In the genomic region with DNA sequence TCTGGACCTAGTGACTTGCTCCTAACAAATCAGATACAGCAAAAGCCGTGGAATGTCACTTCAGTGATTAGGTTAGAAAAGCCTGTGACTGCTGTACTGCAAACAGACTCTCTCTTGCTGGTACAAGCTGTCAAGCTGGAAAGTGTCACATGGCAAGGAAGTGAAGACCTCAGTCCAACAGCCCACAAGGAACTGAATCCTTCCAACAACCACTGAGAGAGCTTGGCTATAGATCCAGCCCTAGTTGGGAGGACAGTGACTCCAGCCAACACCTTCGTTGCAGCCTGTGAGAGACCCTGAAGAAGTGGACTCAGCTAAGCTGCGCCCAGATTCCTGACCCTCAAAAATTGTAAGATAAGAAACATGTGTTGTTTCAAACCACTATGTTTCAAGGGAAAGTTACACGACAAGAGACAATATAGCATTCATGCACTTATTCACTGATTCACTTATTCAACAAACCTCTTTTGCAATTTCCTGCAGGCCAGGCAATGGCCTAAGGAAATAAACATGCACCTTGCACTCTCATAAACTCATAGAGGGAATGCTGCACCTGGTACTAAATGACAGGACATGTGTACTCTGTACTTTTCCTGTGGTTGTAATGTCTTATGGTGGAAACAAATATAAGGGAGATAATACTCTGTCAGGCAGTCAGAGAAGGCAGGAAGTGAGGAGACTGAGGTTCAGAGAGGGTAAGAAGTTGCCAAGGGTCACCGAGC, we compare ENCODE assay signal across 30 cellular contexts.
"Had no signal": no experiment of that assay in that cellular context is flagged by ENCODE, and none has a peak within 500 bp of the region (broad histone marks: within the 10 kb centered on the region; RNA-seq: fewer than 3 reads in every experiment).

No MANE protein-coding gene starts in this region.

- H3K4me1 Mint-ChIP-seq: activated CD4-positive, alpha-beta T cell treated with anti-CD3 and anti-CD28 coated beads for 36 hours; activated CD8-positive, alpha-beta memory T cell treated with anti-CD3 and anti-CD28 coated beads, Interleukin-2, amount 10 ng/mL, durations not matched to agents 7 days and 5 days; nephron progenitor cell; stimulated activated naive B cell treated with anti-CD40 and anti-IgM and Interleukin-4, amounts not matched to agents 10 μg/mL and 1 μg/mL and 100 μg/mL, for 72 hours had no signal

- H3K27ac ChIP-seq: coronary artery, heart left ventricle, left lung, lower lobe of right lung, neutrophil, skin epidermis, suprapubic skin, tibial artery had no signal

- H3K27me3 ChIP-seq: heart left ventricle, left lung, neutrophil, suprapubic skin, tibial artery had no signal

- H3K4me1 ChIP-seq: left lung, lower lobe of right lung, suprapubic skin had no signal

- H3K9me3 ChIP-seq: heart left ventricle, left lung, lower lobe of right lung, neutrophil, suprapubic skin, tibial artery had no signal

- H3K36me3 ChIP-seq: heart left ventricle, left lung, lower lobe of right lung, neutrophil, suprapubic skin, tibial artery had no signal

- H3K36me3 Mint-ChIP-seq: activated CD8-positive, alpha-beta memory T cell treated with anti-CD3 and anti-CD28 coated beads, Interleukin-2, amount 10 ng/mL, durations not matched to agents 7 days and 5 days; activated naive CD4-positive, alpha-beta T cell treated with anti-CD3 and anti-CD28 coated beads, Interleukin-2, amount 50 U/mL, for 72 hours had no signal

- H3K9me3 Mint-ChIP-seq: nephron progenitor cell; T-helper 2 cell treated with Interferon-gamma antibody and Interleukin-4, amounts not matched to agents 5 μg/mL and 100 μg/mL, for 36 hours had no signal

- H3K27ac Mint-ChIP-seq: activated CD4-positive, alpha-beta T cell treated with anti-CD3 and anti-CD28 coated beads for 36 hours; activated CD8-positive, alpha-beta memory T cell treated with anti-CD3 and anti-CD28 coated beads, Interleukin-2, amount 10 ng/mL, durations not matched to agents 7 days and 5 days; activated CD8-positive, alpha-beta T cell treated with anti-CD3 and anti-CD28 coated beads, Interleukin-2, amount 10 ng/mL, durations not matched to agents 7 days and 5 days; activated naive CD4-positive, alpha-beta T cell treated with anti-CD3 and anti-CD28 coated beads, Interleukin-2, amount 50 U/mL, for 72 hours; effector memory CD8-positive, alpha-beta T cell; nephron progenitor cell; stimulated activated naive B cell treated with anti-CD40 and anti-IgM and Interleukin-4, amounts not matched to agents 10 μg/mL and 1 μg/mL and 100 μg/mL, for 72 hours; T-helper 2 cell treated with Interferon-gamma antibody and Interleukin-4, amounts not matched to agents 5 μg/mL and 100 μg/mL, for 36 hours had no signal

- ATAC-seq: activated CD4-positive, alpha-beta T cell treated with anti-CD3 and anti-CD28 coated beads for 36 hours; activated CD8-positive, alpha-beta memory T cell treated with anti-CD3 and anti-CD28 coated beads, Interleukin-2, amount 10 ng/mL, durations not matched to agents 7 days and 5 days; activated CD8-positive, alpha-beta T cell treated with anti-CD3 and anti-CD28 coated beads, Interleukin-2, amount 10 ng/mL, durations not matched to agents 7 days and 5 days; activated naive CD4-positive, alpha-beta T cell treated with anti-CD3 and anti-CD28 coated beads, Interleukin-2, amount 50 U/mL, for 72 hours; effector memory CD8-positive, alpha-beta T cell; esophagus mucosa; heart left ventricle; left lung; lower lobe of right lung; sciatic nerve; stimulated activated naive B cell treated with anti-CD40 and anti-IgM and Interleukin-4, amounts not matched to agents 10 μg/mL and 1 μg/mL and 100 μg/mL, for 72 hours had no signal

- DNase-seq: activated CD4-positive, alpha-beta T cell treated with anti-CD3 and anti-CD28 coated beads for 36 hours; activated CD4-positive, CD25-positive, alpha-beta regulatory T cell; activated CD8-positive, alpha-beta memory T cell treated with anti-CD3 and anti-CD28 coated beads, Interleukin-2, amount 10 ng/mL, durations not matched to agents 7 days and 5 days; activated CD8-positive, alpha-beta T cell treated with anti-CD3 and anti-CD28 coated beads, Interleukin-2, amount 10 ng/mL, durations not matched to agents 7 days and 5 days; activated naive CD4-positive, alpha-beta T cell; activated T-cell treated with anti-CD3 and anti-CD28 coated beads, Interleukin-2, amount 50 U/mL, for 48 hours; anterior cingulate cortex; effector memory CD8-positive, alpha-beta T cell; foreskin fibroblast; heart left ventricle; kidney glomerular epithelial cell; left lung; lower lobe of right lung; mesendoderm; nephron progenitor cell; stimulated activated CD4-positive, alpha-beta T cell treated with anti-CD3 and anti-CD28 coated beads, Interleukin-1b, Interleukin-23, amount 100 ng/mL, for 48 hours; stimulated activated CD4-positive, alpha-beta T cell treated with anti-CD3 and anti-CD28 coated beads, Interleukin-4, amount 100 ng/mL, for 4 hours; stimulated activated CD8-positive, alpha-beta memory T cell treated with anti-CD3 and anti-CD28 coated beads, Interleukin-4, amount 100 ng/mL, for 48 hours; stimulated activated naive B cell treated with anti-CD40 and anti-IgM and Interleukin-4, amounts not matched to agents 10 μg/mL and 1 μg/mL and 100 μg/mL, for 72 hours; T-helper 1 cell; tibial artery had no signal

- FAIRE-seq: endothelial cell of umbilical vein had no signal

- H3K4me3 Mint-ChIP-seq: activated CD4-positive, alpha-beta T cell treated with anti-CD3 and anti-CD28 coated beads for 36 hours; activated CD8-positive, alpha-beta memory T cell treated with anti-CD3 and anti-CD28 coated beads, Interleukin-2, amount 10 ng/mL, durations not matched to agents 7 days and 5 days; activated CD8-positive, alpha-beta T cell treated with anti-CD3 and anti-CD28 coated beads, Interleukin-2, amount 10 ng/mL, durations not matched to agents 7 days and 5 days; effector memory CD8-positive, alpha-beta T cell; nephron progenitor cell; stimulated activated naive B cell treated with anti-CD40 and anti-IgM and Interleukin-4, amounts not matched to agents 10 μg/mL and 1 μg/mL and 100 μg/mL, for 72 hours; T-helper 2 cell treated with Interferon-gamma antibody and Interleukin-4, amounts not matched to agents 5 μg/mL and 100 μg/mL, for 36 hours had no signal

- H3K27me3 Mint-ChIP-seq: activated CD4-positive, alpha-beta T cell treated with anti-CD3 and anti-CD28 coated beads for 36 hours; activated CD8-positive, alpha-beta memory T cell treated with anti-CD3 and anti-CD28 coated beads, Interleukin-2, amount 10 ng/mL, durations not matched to agents 7 days and 5 days; effector memory CD8-positive, alpha-beta T cell; stimulated activated naive B cell treated with anti-CD40 and anti-IgM and Interleukin-4, amounts not matched to agents 10 μg/mL and 1 μg/mL and 100 μg/mL, for 72 hours had no signal

- H3K4me3 ChIP-seq: coronary artery, heart left ventricle, left lung, lower lobe of right lung, skin epidermis, suprapubic skin, tibial artery had no signal
